30 cellular contexts compared by ENCODE assay signal in genomic region chr16:35750701-35751104, GRCh38.
"Had no signal": no experiment of that assay in that cellular context is flagged by ENCODE, and none has a peak within 500 bp of the region (broad histone marks: within the 10 kb centered on the region; RNA-seq: fewer than 3 reads in every experiment).

No MANE protein-coding gene starts in this region.

- H3K9me3 ChIP-seq: gastrocnemius medialis had no signal

- H3K4me1 ChIP-seq: foreskin keratinocyte, gastrocnemius medialis, heart right ventricle had no signal

- H3K27ac Mint-ChIP-seq: activated CD4-positive, alpha-beta memory T cell treated with anti-CD3 and anti-CD28 coated beads for 36 hours; activated CD4-positive, alpha-beta T cell treated with anti-CD3 and anti-CD28 coated beads for 36 hours; activated CD4-positive, alpha-beta T cell treated with anti-CD3 and anti-CD28 coated beads, Interleukin-2, amount 10 ng/mL, durations not matched to agents 24 days and 14 days; activated CD8-positive, alpha-beta memory T cell treated with anti-CD3 and anti-CD28 coated beads, Interleukin-2, amount 10 ng/mL, durations not matched to agents 7 days and 5 days; activated CD8-positive, alpha-beta T cell treated with anti-CD3 and anti-CD28 coated beads, Interleukin-2, amount 10 ng/mL, durations not matched to agents 7 days and 5 days; activated naive CD8-positive, alpha-beta T cell; activated T-helper 1 cell treated with anti-CD3 and anti-CD28 coated beads, Interleukin-12 subunit alpha, Interleukin-12 subunit beta, Interleukin-2, Interleukin-4 antibody, amounts not matched to agents 30 ng/mL and 10 ng/mL and 1 ng/mL, durations not matched to agents 14 hours and 24 hours and 36 hours; activated T-helper 2 cell treated with anti-CD3 and anti-CD28 coated beads, Interferon-gamma antibody, Interleukin-2, Interleukin-4, amounts not matched to agents 10 μg/mL and 5 μg/mL and 100 μg/mL, durations not matched to agents 14 hours and 24 hours and 36 hours; T-helper 17 cell; T-helper 2 cell treated with Interferon-gamma antibody and Interleukin-4, amounts not matched to agents 5 μg/mL and 100 μg/mL, for 36 hours had no signal

- H3K27me3 Mint-ChIP-seq: activated CD4-positive, alpha-beta memory T cell treated with anti-CD3 and anti-CD28 coated beads for 36 hours; activated CD4-positive, alpha-beta T cell treated with anti-CD3 and anti-CD28 coated beads for 36 hours; activated CD4-positive, alpha-beta T cell treated with anti-CD3 and anti-CD28 coated beads, Interleukin-2, amount 10 ng/mL, durations not matched to agents 24 days and 14 days; activated CD8-positive, alpha-beta memory T cell treated with anti-CD3 and anti-CD28 coated beads, Interleukin-2, amount 10 ng/mL, durations not matched to agents 7 days and 5 days; activated naive CD8-positive, alpha-beta T cell; central memory CD8-positive, alpha-beta T cell; T-helper 17 cell had no signal

- DNase-seq: activated CD4-positive, alpha-beta memory T cell treated with anti-CD3 and anti-CD28 coated beads for 36 hours; activated CD4-positive, alpha-beta T cell treated with anti-CD3 and anti-CD28 coated beads for 36 hours; activated CD4-positive, alpha-beta T cell treated with anti-CD3 and anti-CD28 coated beads, Interleukin-2, amount 10 ng/mL, durations not matched to agents 24 days and 14 days; activated CD4-positive, CD25-positive, alpha-beta regulatory T cell; activated CD4-positive, CD25-positive, alpha-beta regulatory T cell treated with anti-CD3 and anti-CD28 coated beads, Interleukin-2, amount 50 U/mL, for 72 hours; activated CD8-positive, alpha-beta memory T cell treated with anti-CD3 and anti-CD28 coated beads, Interleukin-2, amount 10 ng/mL, durations not matched to agents 7 days and 5 days; activated CD8-positive, alpha-beta memory T cell treated with anti-CD3 and anti-CD28 coated beads, Interleukin-2, amount 50 U/mL, for 4 hours; activated CD8-positive, alpha-beta T cell treated with anti-CD3 and anti-CD28 coated beads, Interleukin-2, amount 10 ng/mL, durations not matched to agents 7 days and 5 days; activated gamma-delta T cell treated with Interleukin-2 at 50 U/mL for 16 hours; activated naive CD4-positive, alpha-beta T cell treated with anti-CD3 and anti-CD28 coated beads, Interleukin-2, amount 50 U/mL, for 16 hours; activated naive CD4-positive, alpha-beta T cell treated with Interleukin-2 at 50 U/mL for 16 hours; activated T-cell treated with anti-CD3 and anti-CD28 coated beads, Interleukin-2, amount 50 U/mL, for 1 hour; activated T-cell treated with anti-CD3 and anti-CD28 coated beads, Interleukin-2, amount 50 U/mL, for 48 hours; amniotic stem cell; anterior cingulate cortex; brain microvascular endothelial cell; cortex of kidney; dermis blood vessel endothelial cell; effector CD4-positive, alpha-beta T cell; foreskin keratinocyte; gastrocnemius medialis; heart right ventricle; T-helper 1 cell; T-helper 17 cell; T1000 had no signal

- H3K4me3 ChIP-seq: gastrocnemius medialis, heart right ventricle had no signal

- H3K36me3 ChIP-seq: brain microvascular endothelial cell, gastrocnemius medialis, heart right ventricle had no signal

- H3K27me3 ChIP-seq: brain microvascular endothelial cell, foreskin keratinocyte, gastrocnemius medialis, heart right ventricle had no signal

- H3K27ac ChIP-seq: brain microvascular endothelial cell, foreskin keratinocyte, gastrocnemius medialis, heart right ventricle had no signal

- H3K36me3 Mint-ChIP-seq: activated CD8-positive, alpha-beta memory T cell treated with anti-CD3 and anti-CD28 coated beads, Interleukin-2, amount 10 ng/mL, durations not matched to agents 7 days and 5 days; activated naive CD8-positive, alpha-beta T cell had no signal

- H3K4me1 Mint-ChIP-seq: activated CD4-positive, alpha-beta T cell treated with anti-CD3 and anti-CD28 coated beads for 36 hours; activated CD4-positive, alpha-beta T cell treated with anti-CD3 and anti-CD28 coated beads, Interleukin-2, amount 10 ng/mL, durations not matched to agents 24 days and 14 days; activated CD8-positive, alpha-beta memory T cell treated with anti-CD3 and anti-CD28 coated beads, Interleukin-2, amount 10 ng/mL, durations not matched to agents 7 days and 5 days; central memory CD8-positive, alpha-beta T cell; T-helper 17 cell had no signal

- H3K4me3 Mint-ChIP-seq: activated CD4-positive, alpha-beta memory T cell treated with anti-CD3 and anti-CD28 coated beads for 36 hours; activated CD4-positive, alpha-beta T cell treated with anti-CD3 and anti-CD28 coated beads for 36 hours; activated CD4-positive, alpha-beta T cell treated with anti-CD3 and anti-CD28 coated beads, Interleukin-2, amount 10 ng/mL, durations not matched to agents 24 days and 14 days; activated CD8-positive, alpha-beta memory T cell treated with anti-CD3 and anti-CD28 coated beads, Interleukin-2, amount 10 ng/mL, durations not matched to agents 7 days and 5 days; activated CD8-positive, alpha-beta T cell treated with anti-CD3 and anti-CD28 coated beads, Interleukin-2, amount 10 ng/mL, durations not matched to agents 7 days and 5 days; activated naive CD8-positive, alpha-beta T cell; activated T-helper 1 cell treated with anti-CD3 and anti-CD28 coated beads, Interleukin-12 subunit alpha, Interleukin-12 subunit beta, Interleukin-2, Interleukin-4 antibody, amounts not matched to agents 30 ng/mL and 10 ng/mL and 1 ng/mL, durations not matched to agents 14 hours and 24 hours and 36 hours; central memory CD8-positive, alpha-beta T cell; T-helper 17 cell; T-helper 2 cell treated with Interferon-gamma antibody and Interleukin-4, amounts not matched to agents 5 μg/mL and 100 μg/mL, for 36 hours had no signal

- ATAC-seq: activated CD4-positive, alpha-beta T cell treated with anti-CD3 and anti-CD28 coated beads for 36 hours; activated CD8-positive, alpha-beta memory T cell treated with anti-CD3 and anti-CD28 coated beads, Interleukin-2, amount 10 ng/mL, durations not matched to agents 7 days and 5 days; activated CD8-positive, alpha-beta T cell treated with anti-CD3 and anti-CD28 coated beads, Interleukin-2, amount 10 ng/mL, durations not matched to agents 7 days and 5 days; foreskin keratinocyte; gastrocnemius medialis; heart right ventricle; T-helper 17 cell had no signal
